21 cellular contexts compared by ENCODE assay signal in genomic region chr6:43921548-43922422, GRCh38.
"Had no signal": no experiment of that assay in that cellular context is flagged by ENCODE, and none has a peak within 500 bp of the region (broad histone marks: within the 10 kb centered on the region; RNA-seq: fewer than 3 reads in every experiment).

No MANE protein-coding gene starts in this region.

- H3K27me3 ChIP-seq: brain microvascular endothelial cell, dorsolateral prefrontal cortex, suprapubic skin had no signal

- ATAC-seq: activated naive CD8-positive, alpha-beta T cell treated with anti-CD3 and anti-CD28 coated beads, Interleukin-2, amount 50 U/mL, for 24 hours; activated T-cell treated with anti-CD3 and anti-CD28 coated beads, Interleukin-2, amount 50 U/mL, for 4 hours; foreskin keratinocyte; left ventricle myocardium superior; stimulated activated naive CD8-positive, alpha-beta T cell treated with anti-CD3 and anti-CD28 coated beads, Interleukin-15, amount 100 ng/mL, for 72 hours had no signal

- DNase-seq: activated CD4-positive, alpha-beta T cell treated with anti-CD3 and anti-CD28 coated beads, Interleukin-2, amount 10 ng/mL, durations not matched to agents 24 days and 14 days; activated CD8-positive, alpha-beta memory T cell treated with anti-CD3 and anti-CD28 coated beads, Interleukin-2, amount 50 U/mL, for 4 hours; activated naive CD4-positive, alpha-beta T cell treated with anti-CD3 and anti-CD28 coated beads, Interleukin-2, amount 10 ng/mL, durations not matched to agents 7 days and 5 days; activated naive CD8-positive, alpha-beta T cell treated with anti-CD3 and anti-CD28 coated beads, Interleukin-2, amount 50 U/mL, for 24 hours; activated T-cell treated with anti-CD3 and anti-CD28 coated beads, Interleukin-2, amount 50 U/mL, for 4 hours; anterior cingulate cortex; brain microvascular endothelial cell; central memory CD4-positive, alpha-beta T cell; dorsolateral prefrontal cortex; foreskin keratinocyte; hippocampal formation; left ventricle myocardium superior; occipital lobe; stimulated activated CD4-positive, alpha-beta T cell treated with anti-CD3 and anti-CD28 coated beads, Interleukin-15, amount 100 ng/mL, for 24 hours; stimulated activated CD4-positive, alpha-beta T cell treated with anti-CD3 and anti-CD28 coated beads, Interleukin-2, amount 100 ng/mL, for 48 hours; stimulated activated naive CD8-positive, alpha-beta T cell treated with anti-CD3 and anti-CD28 coated beads, Interleukin-15, amount 100 ng/mL, for 72 hours; trophoblast cell had no signal

- H3K27me3 Mint-ChIP-seq: progenitor cell of endocrine pancreas had no signal

- H3K27ac ChIP-seq: brain microvascular endothelial cell, dorsolateral prefrontal cortex, foreskin keratinocyte, SK-N-MC, suprapubic skin had no signal

- H3K9me3 Mint-ChIP-seq: activated CD4-positive, alpha-beta T cell treated with anti-CD3 and anti-CD28 coated beads, Interleukin-2, amount 10 ng/mL, durations not matched to agents 24 days and 14 days; activated naive CD4-positive, alpha-beta T cell treated with anti-CD3 and anti-CD28 coated beads, Interleukin-2, amount 10 ng/mL, durations not matched to agents 7 days and 5 days; activated naive CD8-positive, alpha-beta T cell treated with anti-CD3 and anti-CD28 coated beads, Interleukin-2, amount 50 U/mL, for 24 hours; activated T-cell treated with anti-CD3 and anti-CD28 coated beads, Interleukin-2, amount 50 U/mL, for 4 hours; nephron; stimulated activated naive CD8-positive, alpha-beta T cell treated with anti-CD3 and anti-CD28 coated beads, Interleukin-15, amount 100 ng/mL, for 72 hours had no signal

- H3K27ac Mint-ChIP-seq: activated CD4-positive, alpha-beta T cell treated with anti-CD3 and anti-CD28 coated beads, Interleukin-2, amount 10 ng/mL, durations not matched to agents 24 days and 14 days; activated naive CD4-positive, alpha-beta T cell treated with anti-CD3 and anti-CD28 coated beads, Interleukin-2, amount 10 ng/mL, durations not matched to agents 7 days and 5 days; activated naive CD8-positive, alpha-beta T cell treated with anti-CD3 and anti-CD28 coated beads, Interleukin-2, amount 50 U/mL, for 24 hours; nephron; progenitor cell of endocrine pancreas; stimulated activated naive CD8-positive, alpha-beta T cell treated with anti-CD3 and anti-CD28 coated beads, Interleukin-15, amount 100 ng/mL, for 72 hours had no signal

- H3K4me3 Mint-ChIP-seq: activated CD4-positive, alpha-beta T cell treated with anti-CD3 and anti-CD28 coated beads, Interleukin-2, amount 10 ng/mL, durations not matched to agents 24 days and 14 days; activated naive CD4-positive, alpha-beta T cell treated with anti-CD3 and anti-CD28 coated beads, Interleukin-2, amount 10 ng/mL, durations not matched to agents 7 days and 5 days; activated naive CD8-positive, alpha-beta T cell treated with anti-CD3 and anti-CD28 coated beads, Interleukin-2, amount 50 U/mL, for 24 hours; activated T-cell treated with anti-CD3 and anti-CD28 coated beads, Interleukin-2, amount 50 U/mL, for 4 hours; nephron; stimulated activated naive CD8-positive, alpha-beta T cell treated with anti-CD3 and anti-CD28 coated beads, Interleukin-15, amount 100 ng/mL, for 72 hours had no signal

- H3K9me3 ChIP-seq: suprapubic skin had no signal

- H3K4me3 ChIP-seq: dorsolateral prefrontal cortex, SK-N-MC, suprapubic skin had no signal

- H3K36me3 Mint-ChIP-seq: activated naive CD4-positive, alpha-beta T cell treated with anti-CD3 and anti-CD28 coated beads, Interleukin-2, amount 10 ng/mL, durations not matched to agents 7 days and 5 days had no signal

- H3K36me3 ChIP-seq: brain microvascular endothelial cell, suprapubic skin had no signal
